12 cellular contexts compared by ENCODE assay signal in the genomic region with DNA sequence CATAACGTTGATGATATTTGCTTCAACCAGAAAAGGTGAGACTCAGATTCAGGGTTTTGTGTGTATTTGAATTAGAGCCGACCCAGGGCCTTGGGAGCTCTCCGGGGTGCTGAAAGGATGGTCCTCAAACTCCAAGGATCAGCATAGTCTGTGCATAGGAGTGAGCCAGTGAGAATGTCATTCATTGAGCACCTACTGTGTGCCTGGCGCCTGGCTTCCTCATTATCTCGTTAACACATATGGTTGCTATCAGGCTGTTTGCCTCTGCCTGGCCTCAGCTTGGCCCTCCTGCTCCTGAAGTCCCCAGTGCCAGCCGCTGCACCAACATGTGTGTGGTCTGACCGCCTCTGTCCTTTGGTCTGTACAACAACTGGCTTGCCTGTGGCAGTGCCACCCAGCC. TPM values are rescaled to one million over a fixed set of nuclear protein-coding genes. Genes with fewer than 3 reads are reported as not detected.
A peak's percentile ranks its signal among the peaks of the same experiment; 100 is the strongest.
DNase-seq lines count a peak whose midpoint lies in the region; ATAC-seq and TF ChIP-seq lines count a peak whose summit lies in the region.
"Had no signal": no experiment of that assay in that cellular context is flagged by ENCODE, and none has a peak within 500 bp of the region (broad histone marks: within the 10 kb centered on the region; RNA-seq: fewer than 3 reads in every experiment).

No MANE protein-coding gene starts in this region.

- CTCF ChIA-PET in A673 (lab: Charles Lee): no interaction called here
- CTCF ChIA-PET in HCT116 (lab: Charles Lee): interaction anchor here (1.0 kb wide), 1 partner anchor 25 kb away, joined by 3 read pairs; no protein-coding TSS in a partner anchor

- TF ChIP-seq POLR2A in HCT116 (IDR thresholded peaks at IDR 0.05; ENCODE audit: borderline replicate concordance, extremely low read depth, insufficient read depth, insufficient read length) (no peak), tibial nerve (IDR thresholded peaks at IDR 0.05) (no peak)

- no peak for TF ChIP-seq EP300 in tibial nerve (IDR thresholded peaks at IDR 0.05)

- RAD21 ChIA-PET in HCT116 (lab: Charles Lee; ENCODE audit: low non-redundant PET in 1 of 2, low total read pairs in 2 of 2, uncharacterized antibody in 2 of 2, unreplicated experiment in 2 of 2): no interaction called here

- H3K36me3 ChIP-seq in A673 (ENCODE audit: insufficient read depth, low read length, poor library complexity, severe bottlenecking): no peaks in the 10 kb centered on the region
- no peaks in the 10 kb centered on the region for H3K36me3 ChIP-seq in HCT116 (ENCODE audit: control insufficient read depth in 1 of 2, insufficient read depth in 2 of 2, low read length in 2 of 2)
- peaks cover 0 to 5% (median 0%) of the 10 kb centered on the region in 3 donors for H3K36me3 ChIP-seq in tibial nerve
- H3K36me3 ChIP-seq: thoracic aorta had no signal

- POLR2A ChIA-PET in A673 (lab: Charles Lee; ENCODE audit: low non-redundant PET): no interaction called here
- POLR2A ChIA-PET in HCT116 (lab: Charles Lee): no interaction called here

- no peaks in the 10 kb centered on the region for H3K9me2 ChIP-seq in HCT116 (ENCODE audit: insufficient read depth)

- H3K4me3 ChIP-seq in A673 (ENCODE audit: low read depth, low read length, poor library complexity, severe bottlenecking): no peak overlapping the region
- no peak overlapping the region for H3K4me3 ChIP-seq in HCT116 (replicated peaks in 1 of 2; ENCODE audit: low read depth in 1 of 2, low read length in 2 of 2)
- H3K4me3 ChIP-seq in tibial nerve: no peak overlapping the region
- H3K4me3 ChIP-seq: thoracic aorta had no signal

- H3K4me1 ChIP-seq in A673 (ENCODE audit: insufficient read depth, low read length, poor library complexity, severe bottlenecking) (no peaks in the 10 kb centered on the region), HCT116 (ENCODE audit: control insufficient read depth in 1 of 2, insufficient read depth in 2 of 2, low read length in 2 of 2) (peaks cover 5 to 13% of the 10 kb centered on the region in 2 experiments; a peak in 2 of 4 replicates), tibial nerve (peaks cover 0 to 12% (median 0%) of the 10 kb centered on the region in 4 donors)

- no peaks in the 10 kb centered on the region for H3K9me3 ChIP-seq in A673 (ENCODE audit: low read depth, low read length, poor library complexity, severe bottlenecking)
- H3K9me3 ChIP-seq in HCT116 (ENCODE audit: control insufficient read depth in 1 of 2, insufficient read depth in 1 of 2, low read depth in 1 of 2, low read length in 2 of 2): no peaks in the 10 kb centered on the region
- H3K9me3 ChIP-seq in tibial nerve: peaks cover 0 to 15% (median 2%) of the 10 kb centered on the region in 4 donors

- WGBS in tibial nerve, 2 donors: 46 to 50% methylated on average over 7 of the region's 7 CpGs

- no peak overlapping the region for H3K9ac ChIP-seq in HCT116 (ENCODE audit: low read length)

- no peak overlapping the region for H2AFZ ChIP-seq in HCT116 (ENCODE audit: low read depth, low read length, poor library complexity, severe bottlenecking)

- intact Hi-C loops in A673 (cut with micrococcal nuclease; ENCODE audit: unreplicated experiment) (no loop called here), HCT116 (cut with micrococcal nuclease) (no loop called here)

- H4K20me1 ChIP-seq in HCT116 (ENCODE audit: insufficient read depth): no peaks in the 10 kb centered on the region

- DNase-seq in A673 (ENCODE audit: low spot score) (peak; percentile 46), HCT116 (ENCODE audit: low read depth, low spot score) (no peak), UCSD-AML1 (lab: John Stamatoyannopoulos, UW; ENCODE audit: unreplicated experiment) (peak; percentile 14), iPS-NIHi11 (ENCODE audit: low spot score) (peak; percentile 75), NK-92 (lab: John Stamatoyannopoulos, UW; ENCODE audit: unreplicated experiment) (no peak), cerebellar cortex (ENCODE audit: low spot score) (no peak), tibial nerve (ENCODE audit: low spot score in 2 of 2) (no peak)
- DNase-seq: NCI-H446 treated with DMSO at 0.1 percent for 48 hours, small intestine had no signal

- no peak overlapping the region for H3K27ac ChIP-seq in A673 (ENCODE audit: low read depth, low read length, poor library complexity, severe bottlenecking)
- H3K27ac ChIP-seq in HCT116 (ENCODE audit: low read depth, low read length): no peak overlapping the region
- H3K27ac ChIP-seq in tibial nerve: no peak overlapping the region
- H3K27ac ChIP-seq: thoracic aorta had no signal

- H3K79me2 ChIP-seq in HCT116 (ENCODE audit: insufficient read depth, low read length): no peaks in the 10 kb centered on the region

- ATAC-seq in HCT116: no peak
- ATAC-seq in GM21423 (IDR thresholded peaks at IDR 0.05; ENCODE audit: unreplicated experiment): no peak

- TF ChIP-seq RAD21 in HCT116 (IDR thresholded peaks at IDR 0.05; ENCODE audit: low read depth): no peak

- H3K27me3 ChIP-seq in A673 (replicated peaks; ENCODE audit: insufficient read depth, low read depth, low read length, poor library complexity) (peaks cover 31% of the 10 kb centered on the region), HCT116 (ENCODE audit: insufficient read depth, low read length) (peaks cover 9% of the 10 kb centered on the region), tibial nerve (peaks cover 0 to 30% of the 10 kb centered on the region in 2 donors)

- H3K4me2 ChIP-seq in HCT116 (ENCODE audit: low read length): no peak overlapping the region

- TF ChIP-seq CTCF in A673 (conservative IDR thresholded peaks at IDR 0.05; ENCODE audit: low read depth, low read length) (no peak), HCT116 (IDR thresholded peaks at IDR 0.05 in 2 of 3, conservative IDR thresholded peaks at IDR 0.05 in 1 of 3; ENCODE audit: borderline replicate concordance in 1 of 3, insufficient read depth in 1 of 3, low read depth in 2 of 3, low read length in 2 of 3) (no peak), tibial nerve (IDR thresholded peaks at IDR 0.05) (no peak)

- BruUV-seq in A673 (replicated peaks; lab: Mats Ljungman, UMichigan) (no TSS peak), HCT116 (replicated peaks; lab: Mats Ljungman, UMichigan) (no TSS peak)

TF ChIP-seq in HCT116, 20 proteins besides CTCF, POLR2A, EP300 and RAD21:
- TF ChIP-seq CBX3 (IDR thresholded peaks at IDR 0.05; ENCODE audit: low read depth) (no peak), JUND (IDR thresholded peaks at IDR 0.05) (no peak)
- TF ChIP-seq, protein P1, sequence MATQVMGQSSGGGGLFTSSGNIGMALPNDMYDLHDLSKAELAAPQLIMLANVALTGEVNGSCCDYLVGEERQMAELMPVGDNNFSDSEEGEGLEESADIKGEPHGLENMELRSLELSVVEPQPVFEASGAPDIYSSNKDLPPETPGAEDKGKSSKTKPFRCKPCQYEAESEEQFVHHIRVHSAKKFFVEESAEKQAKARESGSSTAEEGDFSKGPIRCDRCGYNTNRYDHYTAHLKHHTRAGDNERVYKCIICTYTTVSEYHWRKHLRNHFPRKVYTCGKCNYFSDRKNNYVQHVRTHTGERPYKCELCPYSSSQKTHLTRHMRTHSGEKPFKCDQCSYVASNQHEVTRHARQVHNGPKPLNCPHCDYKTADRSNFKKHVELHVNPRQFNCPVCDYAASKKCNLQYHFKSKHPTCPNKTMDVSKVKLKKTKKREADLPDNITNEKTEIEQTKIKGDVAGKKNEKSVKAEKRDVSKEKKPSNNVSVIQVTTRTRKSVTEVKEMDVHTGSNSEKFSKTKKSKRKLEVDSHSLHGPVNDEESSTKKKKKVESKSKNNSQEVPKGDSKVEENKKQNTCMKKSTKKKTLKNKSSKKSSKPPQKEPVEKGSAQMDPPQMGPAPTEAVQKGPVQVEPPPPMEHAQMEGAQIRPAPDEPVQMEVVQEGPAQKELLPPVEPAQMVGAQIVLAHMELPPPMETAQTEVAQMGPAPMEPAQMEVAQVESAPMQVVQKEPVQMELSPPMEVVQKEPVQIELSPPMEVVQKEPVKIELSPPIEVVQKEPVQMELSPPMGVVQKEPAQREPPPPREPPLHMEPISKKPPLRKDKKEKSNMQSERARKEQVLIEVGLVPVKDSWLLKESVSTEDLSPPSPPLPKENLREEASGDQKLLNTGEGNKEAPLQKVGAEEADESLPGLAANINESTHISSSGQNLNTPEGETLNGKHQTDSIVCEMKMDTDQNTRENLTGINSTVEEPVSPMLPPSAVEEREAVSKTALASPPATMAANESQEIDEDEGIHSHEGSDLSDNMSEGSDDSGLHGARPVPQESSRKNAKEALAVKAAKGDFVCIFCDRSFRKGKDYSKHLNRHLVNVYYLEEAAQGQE (IDR thresholded peaks at IDR 0.05; ENCODE audit: low read depth): peak; percentile 82
TF ChIP-seq in HCT116: peak in this region for 1.

RNA-seq across cellular contexts. Expression of a gene that starts 25.1 kb away (rescaled TPM):
- total RNA-seq in A673 (2021) (not detected in 2 replicates), HCT116 (2021; ENCODE audit: unreplicated experiment) (not detected), tibial nerve (1 to 10 TPM in 2 of 4 donors, under 1 TPM in 2; 0.30 to 2.5 (median 1.2) TPM)
- polyA plus RNA-seq in HCT116 (2012): not detected in 2 replicates
- total RNA-seq: kidney epithelial cell had no signal

RNA-seq across cellular contexts. Expression of a gene that starts 44.2 kb away (rescaled TPM):
- 14.0 and 15.6 TPM in 2 replicates for total RNA-seq in A673 (2021)
- 21.5 TPM for total RNA-seq in HCT116 (2021; ENCODE audit: unreplicated experiment)
- 17.3 and 26.4 TPM in 2 replicates for polyA plus RNA-seq in HCT116 (2012)
- total RNA-seq in tibial nerve: 100 to 1,000 TPM in 1 of 4 donors, 10 to 100 TPM in 3; 52.8 to 125 (median 57.9) TPM

Comparison
In these comparisons a context has a peak if more than half of its experiments do, and no peak if none do; other contexts are left out.
1. DNase-seq: peak in A673 (single experiment), UCSD-AML1 (single experiment) and iPS-NIHi11 (single experiment); none in HCT116 (single experiment), NK-92 (single experiment), cerebellar cortex (single experiment) and tibial nerve (0 of 2).